In the genomic region with DNA sequence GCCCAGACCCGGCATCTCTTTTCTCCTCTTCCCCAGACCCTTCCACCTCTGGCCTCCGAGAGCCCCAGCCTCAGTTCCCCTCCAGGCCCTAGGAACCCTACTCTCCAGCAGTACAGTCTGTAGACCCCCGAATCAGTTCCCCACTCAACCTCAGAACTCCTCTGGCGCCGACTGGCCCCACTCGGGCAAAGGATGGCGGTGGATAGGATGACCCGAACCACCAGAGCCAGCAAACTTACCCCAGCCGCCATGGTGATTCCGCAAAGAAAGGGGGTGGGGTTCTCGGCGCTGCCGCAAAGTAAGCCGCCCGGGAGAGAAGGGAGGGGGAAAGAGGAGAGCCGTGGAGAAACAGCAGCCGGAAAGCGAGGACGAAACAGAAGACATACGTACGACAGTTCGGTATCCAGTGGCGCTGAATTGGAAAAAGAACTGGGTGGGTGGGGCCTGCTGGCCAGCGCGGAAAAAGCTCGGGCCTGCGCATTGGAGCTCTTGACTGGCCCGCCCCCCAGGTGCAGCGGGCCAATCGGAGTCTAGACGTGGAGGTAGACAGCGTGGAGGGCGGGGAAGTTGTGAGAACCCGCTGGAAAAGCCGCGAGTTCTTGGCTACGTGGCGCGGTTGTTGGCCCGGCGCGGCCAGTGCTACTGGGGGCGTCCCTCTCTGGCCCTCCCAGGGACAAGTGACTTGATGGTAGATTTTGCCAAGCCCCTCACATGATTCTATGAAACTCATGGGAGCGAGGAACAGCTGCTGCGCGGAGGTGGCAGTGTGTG, we compare ENCODE assay signal across 1 cellular context.
A peak's percentile ranks its signal among the peaks of the same experiment; 100 is the strongest.
TF ChIP-seq lines count a peak whose summit lies in the region.

A gene with protein sequence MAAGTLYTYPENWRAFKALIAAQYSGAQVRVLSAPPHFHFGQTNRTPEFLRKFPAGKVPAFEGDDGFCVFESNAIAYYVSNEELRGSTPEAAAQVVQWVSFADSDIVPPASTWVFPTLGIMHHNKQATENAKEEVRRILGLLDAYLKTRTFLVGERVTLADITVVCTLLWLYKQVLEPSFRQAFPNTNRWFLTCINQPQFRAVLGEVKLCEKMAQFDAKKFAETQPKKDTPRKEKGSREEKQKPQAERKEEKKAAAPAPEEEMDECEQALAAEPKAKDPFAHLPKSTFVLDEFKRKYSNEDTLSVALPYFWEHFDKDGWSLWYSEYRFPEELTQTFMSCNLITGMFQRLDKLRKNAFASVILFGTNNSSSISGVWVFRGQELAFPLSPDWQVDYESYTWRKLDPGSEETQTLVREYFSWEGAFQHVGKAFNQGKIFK (minus strand): TSS at position 300 of the 771 bp plus-strand sequence. CDS start 49 bp downstream, at position 251.

TF ChIP-seq in K562, 482 proteins besides CTCF, POLR2A, EP300 and RAD21 (continued from another document and continues in another):
- TF ChIP-seq, protein P1, sequence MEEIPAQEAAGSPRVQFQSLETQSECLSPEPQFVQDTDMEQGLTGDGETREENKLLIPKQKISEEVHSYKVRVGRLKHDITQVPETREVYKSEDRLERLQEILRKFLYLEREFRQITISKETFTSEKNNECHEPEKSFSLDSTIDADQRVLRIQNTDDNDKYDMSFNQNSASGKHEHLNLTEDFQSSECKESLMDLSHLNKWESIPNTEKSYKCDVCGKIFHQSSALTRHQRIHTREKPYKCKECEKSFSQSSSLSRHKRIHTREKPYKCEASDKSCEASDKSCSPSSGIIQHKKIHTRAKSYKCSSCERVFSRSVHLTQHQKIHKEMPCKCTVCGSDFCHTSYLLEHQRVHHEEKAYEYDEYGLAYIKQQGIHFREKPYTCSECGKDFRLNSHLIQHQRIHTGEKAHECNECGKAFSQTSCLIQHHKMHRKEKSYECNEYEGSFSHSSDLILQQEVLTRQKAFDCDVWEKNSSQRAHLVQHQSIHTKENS (CRISPR knock-in tag; IDR thresholded peaks at IDR 0.05) = 0 out of 2 replicates have a peak, but pooled peaks have one; percentile 18
- no peak for TF ChIP-seq ZKSCAN3 (CRISPR knock-in tag; IDR thresholded peaks at IDR 0.05)
- TF ChIP-seq, protein P2, sequence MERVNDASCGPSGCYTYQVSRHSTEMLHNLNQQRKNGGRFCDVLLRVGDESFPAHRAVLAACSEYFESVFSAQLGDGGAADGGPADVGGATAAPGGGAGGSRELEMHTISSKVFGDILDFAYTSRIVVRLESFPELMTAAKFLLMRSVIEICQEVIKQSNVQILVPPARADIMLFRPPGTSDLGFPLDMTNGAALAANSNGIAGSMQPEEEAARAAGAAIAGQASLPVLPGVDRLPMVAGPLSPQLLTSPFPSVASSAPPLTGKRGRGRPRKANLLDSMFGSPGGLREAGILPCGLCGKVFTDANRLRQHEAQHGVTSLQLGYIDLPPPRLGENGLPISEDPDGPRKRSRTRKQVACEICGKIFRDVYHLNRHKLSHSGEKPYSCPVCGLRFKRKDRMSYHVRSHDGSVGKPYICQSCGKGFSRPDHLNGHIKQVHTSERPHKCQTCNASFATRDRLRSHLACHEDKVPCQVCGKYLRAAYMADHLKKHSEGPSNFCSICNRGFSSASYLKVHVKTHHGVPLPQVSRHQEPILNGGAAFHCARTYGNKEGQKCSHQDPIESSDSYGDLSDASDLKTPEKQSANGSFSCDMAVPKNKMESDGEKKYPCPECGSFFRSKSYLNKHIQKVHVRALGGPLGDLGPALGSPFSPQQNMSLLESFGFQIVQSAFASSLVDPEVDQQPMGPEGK (CRISPR knock-in tag; IDR thresholded peaks at IDR 0.05; ENCODE audit: borderline replicate concordance) = 0 out of 2 replicates have a peak, but pooled peaks have one; percentile 35
- no peak for TF ChIP-seq MYNN (IDR thresholded peaks at IDR 0.05)
- no peak for TF ChIP-seq MYNN (CRISPR knock-in tag; IDR thresholded peaks at IDR 0.05)
- peak; percentile 7; the same call in 1 of the 2 replicates for TF ChIP-seq NR2C1 (IDR thresholded peaks at IDR 0.05)
- TF ChIP-seq NR2C1 (tag; IDR thresholded peaks at IDR 0.05) = no peak
- TF ChIP-seq DPF2 (IDR thresholded peaks at IDR 0.05) = no peak
- no peak for TF ChIP-seq NFATC3 (IDR thresholded peaks at IDR 0.05)
- peak; percentile 92 for TF ChIP-seq CHD2 (IDR thresholded peaks at IDR 0.05; ENCODE audit: low read depth, low read length)
- TF ChIP-seq DDX20 (tag; IDR thresholded peaks at IDR 0.05; ENCODE audit: low read depth) = no peak
- TF ChIP-seq, protein P3, sequence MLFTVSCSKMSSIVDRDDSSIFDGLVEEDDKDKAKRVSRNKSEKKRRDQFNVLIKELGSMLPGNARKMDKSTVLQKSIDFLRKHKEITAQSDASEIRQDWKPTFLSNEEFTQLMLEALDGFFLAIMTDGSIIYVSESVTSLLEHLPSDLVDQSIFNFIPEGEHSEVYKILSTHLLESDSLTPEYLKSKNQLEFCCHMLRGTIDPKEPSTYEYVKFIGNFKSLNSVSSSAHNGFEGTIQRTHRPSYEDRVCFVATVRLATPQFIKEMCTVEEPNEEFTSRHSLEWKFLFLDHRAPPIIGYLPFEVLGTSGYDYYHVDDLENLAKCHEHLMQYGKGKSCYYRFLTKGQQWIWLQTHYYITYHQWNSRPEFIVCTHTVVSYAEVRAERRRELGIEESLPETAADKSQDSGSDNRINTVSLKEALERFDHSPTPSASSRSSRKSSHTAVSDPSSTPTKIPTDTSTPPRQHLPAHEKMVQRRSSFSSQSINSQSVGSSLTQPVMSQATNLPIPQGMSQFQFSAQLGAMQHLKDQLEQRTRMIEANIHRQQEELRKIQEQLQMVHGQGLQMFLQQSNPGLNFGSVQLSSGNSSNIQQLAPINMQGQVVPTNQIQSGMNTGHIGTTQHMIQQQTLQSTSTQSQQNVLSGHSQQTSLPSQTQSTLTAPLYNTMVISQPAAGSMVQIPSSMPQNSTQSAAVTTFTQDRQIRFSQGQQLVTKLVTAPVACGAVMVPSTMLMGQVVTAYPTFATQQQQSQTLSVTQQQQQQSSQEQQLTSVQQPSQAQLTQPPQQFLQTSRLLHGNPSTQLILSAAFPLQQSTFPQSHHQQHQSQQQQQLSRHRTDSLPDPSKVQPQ (CRISPR knock-in tag; IDR thresholded peaks at IDR 0.05; ENCODE audit: borderline replicate concordance) = no peak
- TF ChIP-seq KLF13 (tag; IDR thresholded peaks at IDR 0.05; ENCODE audit: borderline replicate concordance, low read depth) = peak; percentile 85
- TF ChIP-seq, protein P4, sequence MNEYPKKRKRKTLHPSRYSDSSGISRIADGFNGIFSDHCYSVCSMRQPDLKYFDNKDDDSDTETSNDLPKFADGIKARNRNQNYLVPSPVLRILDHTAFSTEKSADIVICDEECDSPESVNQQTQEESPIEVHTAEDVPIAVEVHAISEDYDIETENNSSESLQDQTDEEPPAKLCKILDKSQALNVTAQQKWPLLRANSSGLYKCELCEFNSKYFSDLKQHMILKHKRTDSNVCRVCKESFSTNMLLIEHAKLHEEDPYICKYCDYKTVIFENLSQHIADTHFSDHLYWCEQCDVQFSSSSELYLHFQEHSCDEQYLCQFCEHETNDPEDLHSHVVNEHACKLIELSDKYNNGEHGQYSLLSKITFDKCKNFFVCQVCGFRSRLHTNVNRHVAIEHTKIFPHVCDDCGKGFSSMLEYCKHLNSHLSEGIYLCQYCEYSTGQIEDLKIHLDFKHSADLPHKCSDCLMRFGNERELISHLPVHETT (CRISPR knock-in tag; conservative IDR thresholded peaks at IDR 0.05 in 1 of 2, IDR thresholded peaks at IDR 0.05 in 1 of 2) = no peak
- no peak for TF ChIP-seq PTTG1 (tag; IDR thresholded peaks at IDR 0.05; ENCODE audit: low read depth)
- TF ChIP-seq PYGO2 (tag; IDR thresholded peaks at IDR 0.05) = no peak
- TF ChIP-seq, protein P5, sequence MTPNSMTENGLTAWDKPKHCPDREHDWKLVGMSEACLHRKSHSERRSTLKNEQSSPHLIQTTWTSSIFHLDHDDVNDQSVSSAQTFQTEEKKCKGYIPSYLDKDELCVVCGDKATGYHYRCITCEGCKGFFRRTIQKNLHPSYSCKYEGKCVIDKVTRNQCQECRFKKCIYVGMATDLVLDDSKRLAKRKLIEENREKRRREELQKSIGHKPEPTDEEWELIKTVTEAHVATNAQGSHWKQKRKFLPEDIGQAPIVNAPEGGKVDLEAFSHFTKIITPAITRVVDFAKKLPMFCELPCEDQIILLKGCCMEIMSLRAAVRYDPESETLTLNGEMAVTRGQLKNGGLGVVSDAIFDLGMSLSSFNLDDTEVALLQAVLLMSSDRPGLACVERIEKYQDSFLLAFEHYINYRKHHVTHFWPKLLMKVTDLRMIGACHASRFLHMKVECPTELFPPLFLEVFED (CRISPR knock-in tag; conservative IDR thresholded peaks at IDR 0.05) = no peak
- TF ChIP-seq, protein P6, sequence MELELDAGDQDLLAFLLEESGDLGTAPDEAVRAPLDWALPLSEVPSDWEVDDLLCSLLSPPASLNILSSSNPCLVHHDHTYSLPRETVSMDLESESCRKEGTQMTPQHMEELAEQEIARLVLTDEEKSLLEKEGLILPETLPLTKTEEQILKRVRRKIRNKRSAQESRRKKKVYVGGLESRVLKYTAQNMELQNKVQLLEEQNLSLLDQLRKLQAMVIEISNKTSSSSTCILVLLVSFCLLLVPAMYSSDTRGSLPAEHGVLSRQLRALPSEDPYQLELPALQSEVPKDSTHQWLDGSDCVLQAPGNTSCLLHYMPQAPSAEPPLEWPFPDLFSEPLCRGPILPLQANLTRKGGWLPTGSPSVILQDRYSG (tag; conservative IDR thresholded peaks at IDR 0.05; ENCODE audit: low read depth) = no peak
- TF ChIP-seq POLR2B (IDR thresholded peaks at IDR 0.05; ENCODE audit: low read depth, partially characterized antibody) = peak; percentile 88
- TF ChIP-seq, protein P7, sequence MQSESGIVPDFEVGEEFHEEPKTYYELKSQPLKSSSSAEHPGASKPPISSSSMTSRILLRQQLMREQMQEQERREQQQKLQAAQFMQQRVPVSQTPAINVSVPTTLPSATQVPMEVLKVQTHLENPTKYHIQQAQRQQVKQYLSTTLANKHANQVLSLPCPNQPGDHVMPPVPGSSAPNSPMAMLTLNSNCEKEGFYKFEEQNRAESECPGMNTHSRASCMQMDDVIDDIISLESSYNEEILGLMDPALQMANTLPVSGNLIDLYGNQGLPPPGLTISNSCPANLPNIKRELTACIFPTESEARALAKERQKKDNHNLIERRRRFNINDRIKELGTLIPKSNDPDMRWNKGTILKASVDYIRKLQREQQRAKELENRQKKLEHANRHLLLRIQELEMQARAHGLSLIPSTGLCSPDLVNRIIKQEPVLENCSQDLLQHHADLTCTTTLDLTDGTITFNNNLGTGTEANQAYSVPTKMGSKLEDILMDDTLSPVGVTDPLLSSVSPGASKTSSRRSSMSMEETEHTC (IDR thresholded peaks at IDR 0.05) = no peak
- no peak for TF ChIP-seq IRF2 (CRISPR knock-in tag; IDR thresholded peaks at IDR 0.05)
- no peak for TF ChIP-seq KLF10 (CRISPR knock-in tag; IDR thresholded peaks at IDR 0.05)
- TF ChIP-seq CEBPB (tag; IDR thresholded peaks at IDR 0.05) = no peak
- TF ChIP-seq, protein P8, sequence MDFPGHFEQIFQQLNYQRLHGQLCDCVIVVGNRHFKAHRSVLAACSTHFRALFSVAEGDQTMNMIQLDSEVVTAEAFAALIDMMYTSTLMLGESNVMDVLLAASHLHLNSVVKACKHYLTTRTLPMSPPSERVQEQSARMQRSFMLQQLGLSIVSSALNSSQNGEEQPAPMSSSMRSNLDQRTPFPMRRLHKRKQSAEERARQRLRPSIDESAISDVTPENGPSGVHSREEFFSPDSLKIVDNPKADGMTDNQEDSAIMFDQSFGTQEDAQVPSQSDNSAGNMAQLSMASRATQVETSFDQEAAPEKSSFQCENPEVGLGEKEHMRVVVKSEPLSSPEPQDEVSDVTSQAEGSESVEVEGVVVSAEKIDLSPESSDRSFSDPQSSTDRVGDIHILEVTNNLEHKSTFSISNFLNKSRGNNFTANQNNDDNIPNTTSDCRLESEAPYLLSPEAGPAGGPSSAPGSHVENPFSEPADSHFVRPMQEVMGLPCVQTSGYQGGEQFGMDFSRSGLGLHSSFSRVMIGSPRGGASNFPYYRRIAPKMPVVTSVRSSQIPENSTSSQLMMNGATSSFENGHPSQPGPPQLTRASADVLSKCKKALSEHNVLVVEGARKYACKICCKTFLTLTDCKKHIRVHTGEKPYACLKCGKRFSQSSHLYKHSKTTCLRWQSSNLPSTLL (IDR thresholded peaks at IDR 0.05) = no peak
- 0 out of 2 replicates have a peak, but pooled peaks have one; percentile 18 for TF ChIP-seq E2F3 (CRISPR knock-in tag; IDR thresholded peaks at IDR 0.05)
- TF ChIP-seq ZSCAN32 (CRISPR knock-in tag; IDR thresholded peaks at IDR 0.05) = no peak
- TF ChIP-seq ZNF316 (IDR thresholded peaks at IDR 0.05) = peak; percentile 30; the same call in 1 of the 2 replicates
- 0 out of 4 replicates have a peak, but pooled peaks of 1 of the 2 experiments have one; percentile 9 for TF ChIP-seq KDM4B (IDR thresholded peaks at IDR 0.05; ENCODE audit: borderline replicate concordance in 2 of 2, low read depth in 1 of 2)
- no peak for TF ChIP-seq SMAD3 (CRISPR knock-in tag; conservative IDR thresholded peaks at IDR 0.05)
- TF ChIP-seq TAL1 (IDR thresholded peaks at IDR 0.05) = no peak
- TF ChIP-seq, protein P9, sequence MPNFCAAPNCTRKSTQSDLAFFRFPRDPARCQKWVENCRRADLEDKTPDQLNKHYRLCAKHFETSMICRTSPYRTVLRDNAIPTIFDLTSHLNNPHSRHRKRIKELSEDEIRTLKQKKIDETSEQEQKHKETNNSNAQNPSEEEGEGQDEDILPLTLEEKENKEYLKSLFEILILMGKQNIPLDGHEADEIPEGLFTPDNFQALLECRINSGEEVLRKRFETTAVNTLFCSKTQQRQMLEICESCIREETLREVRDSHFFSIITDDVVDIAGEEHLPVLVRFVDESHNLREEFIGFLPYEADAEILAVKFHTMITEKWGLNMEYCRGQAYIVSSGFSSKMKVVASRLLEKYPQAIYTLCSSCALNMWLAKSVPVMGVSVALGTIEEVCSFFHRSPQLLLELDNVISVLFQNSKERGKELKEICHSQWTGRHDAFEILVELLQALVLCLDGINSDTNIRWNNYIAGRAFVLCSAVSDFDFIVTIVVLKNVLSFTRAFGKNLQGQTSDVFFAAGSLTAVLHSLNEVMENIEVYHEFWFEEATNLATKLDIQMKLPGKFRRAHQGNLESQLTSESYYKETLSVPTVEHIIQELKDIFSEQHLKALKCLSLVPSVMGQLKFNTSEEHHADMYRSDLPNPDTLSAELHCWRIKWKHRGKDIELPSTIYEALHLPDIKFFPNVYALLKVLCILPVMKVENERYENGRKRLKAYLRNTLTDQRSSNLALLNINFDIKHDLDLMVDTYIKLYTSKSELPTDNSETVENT (CRISPR knock-in tag; IDR thresholded peaks at IDR 0.05) = no peak; the same call in 1 of the 2 replicates
- TF ChIP-seq, protein P10, sequence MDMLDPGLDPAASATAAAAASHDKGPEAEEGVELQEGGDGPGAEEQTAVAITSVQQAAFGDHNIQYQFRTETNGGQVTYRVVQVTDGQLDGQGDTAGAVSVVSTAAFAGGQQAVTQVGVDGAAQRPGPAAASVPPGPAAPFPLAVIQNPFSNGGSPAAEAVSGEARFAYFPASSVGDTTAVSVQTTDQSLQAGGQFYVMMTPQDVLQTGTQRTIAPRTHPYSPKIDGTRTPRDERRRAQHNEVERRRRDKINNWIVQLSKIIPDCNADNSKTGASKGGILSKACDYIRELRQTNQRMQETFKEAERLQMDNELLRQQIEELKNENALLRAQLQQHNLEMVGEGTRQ (CRISPR knock-in tag; IDR thresholded peaks at IDR 0.05) = no peak
- TF ChIP-seq ADNP (tag; IDR thresholded peaks at IDR 0.05) = no peak
- no peak for TF ChIP-seq STAT5B (CRISPR knock-in tag; IDR thresholded peaks at IDR 0.05)
- TF ChIP-seq FOXJ2 (tag; IDR thresholded peaks at IDR 0.05) = peak; percentile 72; the same call in 1 of the 2 replicates
- no peak for TF ChIP-seq SPI1 (IDR thresholded peaks at IDR 0.05; ENCODE audit: borderline replicate concordance, low read depth, low read length)
